In the genomic region with DNA sequence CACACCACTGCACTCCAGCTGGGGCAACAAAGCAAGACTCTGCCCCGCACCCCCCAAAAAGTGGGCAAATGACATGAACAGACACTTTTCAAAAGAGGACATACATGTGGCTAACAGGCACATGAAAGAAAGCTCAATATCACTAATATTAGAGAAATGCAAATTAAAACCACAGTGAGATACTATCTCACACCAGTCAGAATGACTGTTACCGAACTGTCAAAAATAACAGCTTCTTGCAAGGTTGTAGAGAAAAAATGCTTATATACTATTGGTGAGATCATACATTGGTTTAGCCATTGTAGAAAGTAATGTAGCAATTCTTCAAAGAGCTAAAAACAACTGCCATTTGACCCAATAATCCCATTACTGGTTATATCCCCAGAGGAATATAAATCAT, we compare ENCODE assay signal across 22 cellular contexts.
"Had no signal": no experiment of that assay in that cellular context is flagged by ENCODE, and none has a peak within 500 bp of the region (broad histone marks: within the 10 kb centered on the region; RNA-seq: fewer than 3 reads in every experiment).

No MANE protein-coding gene starts in this region.

- FAIRE-seq: frontal cortex, kidney, pancreas had no signal

- H3K9me3 ChIP-seq: ascending aorta, colonic mucosa, neutrophil, pancreas, thoracic aorta had no signal

- H3K27me3 ChIP-seq: ascending aorta, colonic mucosa, neutrophil, pancreas had no signal

- H3K27ac ChIP-seq: ascending aorta, colonic mucosa, neutrophil, pancreas, thoracic aorta had no signal

- H3K4me1 ChIP-seq: ascending aorta, colonic mucosa, pancreas had no signal

- H3K36me3 ChIP-seq: ascending aorta, colonic mucosa, neutrophil, pancreas, thoracic aorta had no signal

- DNase-seq: activated CD4-positive, CD25-positive, alpha-beta regulatory T cell treated with anti-CD3 and anti-CD28 coated beads, Interleukin-2, amount 50 U/mL, for 72 hours; activated CD8-positive, alpha-beta memory T cell treated with anti-CD3 and anti-CD28 coated beads for 24 hours; activated CD8-positive, alpha-beta memory T cell treated with anti-CD3 and anti-CD28 coated beads, Interleukin-2, amount 50 U/mL, for 48 hours; activated effector memory CD4-positive, alpha-beta T cell treated with anti-CD3 and anti-CD28 coated beads, Interleukin-2, amount 50 U/mL, for 16 hours; activated naive CD4-positive, alpha-beta T cell treated with anti-CD3 and anti-CD28 coated beads, Interleukin-2, amount 50 U/mL, for 16 hours; activated T-cell treated with anti-CD3 and anti-CD28 coated beads, Interleukin-2, amount 50 U/mL, for 48 hours; colonic mucosa; erythroblast; head of caudate nucleus; kidney; pancreas; stimulated activated CD4-positive, alpha-beta T cell treated with anti-CD3 and anti-CD28 coated beads, Interleukin-4, amount 100 ng/mL, for 24 hours; T1000 had no signal

- H3K4me3 ChIP-seq: ascending aorta, colonic mucosa, pancreas, smooth muscle cell, thoracic aorta had no signal

- H3K4me2 ChIP-seq: smooth muscle cell had no signal

- ATAC-seq: left lobe of liver; natural killer cell treated with Interleukin-12 subunit alpha and Interleukin-12 subunit beta and Interleukin-15 and Interleukin-18, amount 100 ng/mL, for 72 hours; pancreas; sciatic nerve; stimulated activated memory B cell treated with anti-CD40 and anti-IgM and Interleukin-4, amounts not matched to agents 10 μg/mL and 1 μg/mL and 100 μg/mL, for 72 hours had no signal
